In the genomic region with DNA sequence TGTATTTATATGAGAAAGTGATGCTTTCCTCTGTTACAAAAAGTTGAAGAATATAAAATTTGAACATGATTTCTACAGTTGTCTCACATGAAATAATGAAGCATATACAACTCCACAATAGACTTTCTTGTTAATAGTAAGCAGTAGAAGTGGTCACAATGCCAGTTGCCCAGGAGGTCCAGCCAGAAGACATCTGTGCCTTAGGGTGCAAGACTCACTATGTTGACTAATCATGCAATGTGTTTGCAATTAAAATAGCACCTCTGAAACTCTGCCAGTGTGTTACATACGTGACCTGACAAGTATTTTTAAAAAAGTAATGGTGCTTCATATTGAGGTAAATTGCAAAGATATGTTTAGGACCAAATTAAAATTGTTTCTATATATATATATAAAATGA, we compare ENCODE assay signal across 26 cellular contexts.
"Had no signal": no experiment of that assay in that cellular context is flagged by ENCODE, and none has a peak within 500 bp of the region (broad histone marks: within the 10 kb centered on the region; RNA-seq: fewer than 3 reads in every experiment).

No MANE protein-coding gene starts in this region.

- H3K9me3 Mint-ChIP-seq: activated CD4-positive, alpha-beta memory T cell treated with anti-CD3 and anti-CD28 coated beads for 36 hours; activated CD4-positive, alpha-beta T cell treated with anti-CD3 and anti-CD28 coated beads, Interleukin-2, amount 10 ng/mL, durations not matched to agents 24 days and 14 days; activated naive CD4-positive, alpha-beta T cell treated with anti-CD3 and anti-CD28 coated beads for 36 hours; brain; T-helper 1 cell treated with Interleukin-12 subunit alpha and Interleukin-12 subunit beta and Interleukin-4 antibody, amounts not matched to agents 30 μg/mL and 1 μg/mL, for 36 hours; WTC11 had no signal

- ATAC-seq: activated T-cell treated with anti-CD3 and anti-CD28 coated beads, Interleukin-2, amount 50 U/mL, for 4 hours; activated T-helper 17 cell treated with anti-CD3 and anti-CD28 coated beads, Interleukin-2, amount 50 U/mL, for 72 hours; Panc1; WTC11 had no signal

- H3K9me3 ChIP-seq: SJCRH30, SK-N-SH had no signal

- H3K9ac ChIP-seq: SK-N-SH had no signal

- H3K36me3 Mint-ChIP-seq: activated CD4-positive, alpha-beta memory T cell treated with anti-CD3 and anti-CD28 coated beads for 36 hours; activated naive CD8-positive, alpha-beta T cell; brain; WTC11 had no signal

- H3K4me1 ChIP-seq: SJCRH30 had no signal

- H3K4me2 ChIP-seq: SK-N-SH had no signal

- H3K9me2 ChIP-seq: SK-N-SH had no signal

- H3K27ac Mint-ChIP-seq: activated CD4-positive, alpha-beta memory T cell treated with anti-CD3 and anti-CD28 coated beads for 36 hours; activated CD4-positive, alpha-beta T cell treated with anti-CD3 and anti-CD28 coated beads, Interleukin-2, amount 10 ng/mL, durations not matched to agents 24 days and 14 days; activated naive CD4-positive, alpha-beta T cell treated with anti-CD3 and anti-CD28 coated beads for 36 hours; activated naive CD8-positive, alpha-beta T cell; activated T-helper 17 cell treated with anti-CD3 and anti-CD28 coated beads, Interleukin-2, amount 50 U/mL, for 72 hours; brain; T-helper 1 cell treated with Interleukin-12 subunit alpha and Interleukin-12 subunit beta and Interleukin-4 antibody, amounts not matched to agents 30 μg/mL and 1 μg/mL, for 36 hours; WTC11 had no signal

- H3K27me3 ChIP-seq: SJCRH30 had no signal

- H3K27ac ChIP-seq: RWPE1, SJCRH30 had no signal

- H3K27me3 Mint-ChIP-seq: activated CD4-positive, alpha-beta memory T cell treated with anti-CD3 and anti-CD28 coated beads for 36 hours; activated CD4-positive, alpha-beta T cell treated with anti-CD3 and anti-CD28 coated beads, Interleukin-2, amount 10 ng/mL, durations not matched to agents 24 days and 14 days; brain had no signal

- H3K4me3 ChIP-seq: SJCRH30 had no signal

- DNase-seq: activated CD4-positive, alpha-beta memory T cell treated with anti-CD3 and anti-CD28 coated beads for 36 hours; activated CD4-positive, alpha-beta T cell treated with anti-CD3 and anti-CD28 coated beads for 1 hour; activated CD4-positive, alpha-beta T cell treated with anti-CD3 and anti-CD28 coated beads, Interleukin-2, amount 10 ng/mL, durations not matched to agents 24 days and 14 days; activated CD8-positive, alpha-beta memory T cell treated with anti-CD3 and anti-CD28 coated beads for 24 hours; activated gamma-delta T cell; activated naive CD4-positive, alpha-beta T cell treated with anti-CD3 and anti-CD28 coated beads for 36 hours; activated T-cell treated with anti-CD3 and anti-CD28 coated beads, Interleukin-2, amount 50 U/mL, for 4 hours; amygdala; cerebellar nuclear complex; NCI-H1105 treated with DMSO at 0.1 percent for 48 hours; NCI-H1436 treated with DMSO at 0.1 percent for 48 hours; NCI-H187 treated with DMSO at 0.1 percent for 48 hours; NCI-H2081 treated with DMSO at 0.1 percent for 48 hours; NCI-H524 treated with DMSO at 0.1 percent for 48 hours; NCI-H82; OCI-M1; Right ventricle myocardium superior; SJCRH30; SK-N-SH had no signal

- H3K4me3 Mint-ChIP-seq: activated CD4-positive, alpha-beta memory T cell treated with anti-CD3 and anti-CD28 coated beads for 36 hours; activated CD4-positive, alpha-beta T cell treated with anti-CD3 and anti-CD28 coated beads, Interleukin-2, amount 10 ng/mL, durations not matched to agents 24 days and 14 days; activated naive CD4-positive, alpha-beta T cell treated with anti-CD3 and anti-CD28 coated beads for 36 hours; activated naive CD8-positive, alpha-beta T cell; activated T-cell treated with anti-CD3 and anti-CD28 coated beads, Interleukin-2, amount 50 U/mL, for 4 hours; activated T-helper 17 cell treated with anti-CD3 and anti-CD28 coated beads, Interleukin-2, amount 50 U/mL, for 72 hours; brain; T-helper 1 cell treated with Interleukin-12 subunit alpha and Interleukin-12 subunit beta and Interleukin-4 antibody, amounts not matched to agents 30 μg/mL and 1 μg/mL, for 36 hours; WTC11 had no signal

- H3K36me3 ChIP-seq: SJCRH30 had no signal

- H3K4me1 Mint-ChIP-seq: activated CD4-positive, alpha-beta T cell treated with anti-CD3 and anti-CD28 coated beads, Interleukin-2, amount 10 ng/mL, durations not matched to agents 24 days and 14 days; activated T-helper 17 cell treated with anti-CD3 and anti-CD28 coated beads, Interleukin-2, amount 50 U/mL, for 72 hours; brain; WTC11 had no signal
